26 cellular contexts compared by ENCODE assay signal in genomic region chr3:149382518-149382917, GRCh38. TPM values are rescaled to one million over a fixed set of nuclear protein-coding genes. Genes with fewer than 3 reads are reported as not detected.
DNase-seq lines count a peak whose midpoint lies in the region; ATAC-seq and TF ChIP-seq lines count a peak whose summit lies in the region.
"Had no signal": no experiment of that assay in that cellular context is flagged by ENCODE, and none has a peak within 500 bp of the region (broad histone marks: within the 10 kb centered on the region; RNA-seq: fewer than 3 reads in every experiment).

No MANE protein-coding gene starts in this region.

- H2BK5ac ChIP-seq in IMR-90 (ENCODE audit: low read depth, low read length, poor library complexity, severe bottlenecking), result peak overlapping the region; percentile 97

- H3K27me3 ChIP-seq in IMR-90 (ENCODE audit: control insufficient read depth, insufficient read depth, low read length) (no peaks in the 10 kb centered on the region), ascending aorta (no peaks in the 10 kb centered on the region), skeletal muscle satellite cell (ENCODE audit: control insufficient read depth, insufficient read depth, low read length) (no peaks in the 10 kb centered on the region)
- no peaks in the 10 kb centered on the region for H3K27me3 ChIP-seq in naive thymus-derived CD4-positive, alpha-beta T cell (ENCODE audit: control insufficient read depth in 2 of 2, insufficient read depth in 2 of 2, low read length in 2 of 2)
- H3K27me3 ChIP-seq: colonic mucosa, heart left ventricle, Peyer's patch, testis had no signal

- peak overlapping the region; percentile 25 for H2AFZ ChIP-seq in IMR-90 (replicated peaks; ENCODE audit: low read length, poor library complexity)

- H3K9ac ChIP-seq in IMR-90 (ENCODE audit: low read depth, low read length) (peak overlapping the region; percentile 37; the same call in 1 of the 2 replicates), skeletal muscle satellite cell (ENCODE audit: low read depth, low read length) (peak overlapping the region; percentile 61)

- H3K4me2 ChIP-seq in IMR-90 (ENCODE audit: low read depth, low read length), result peak overlapping the region; percentile 1
- peak overlapping the region; percentile 31 for H3K4me2 ChIP-seq in skeletal muscle satellite cell (ENCODE audit: low read length)

- H2BK120ac ChIP-seq in IMR-90 (ENCODE audit: low read depth, low read length), result peak overlapping the region; percentile 97

- no peaks in the 10 kb centered on the region for H3K9me3 ChIP-seq in IMR-90 (ENCODE audit: control insufficient read depth, insufficient read depth, low read length)
- no peaks in the 10 kb centered on the region for H3K9me3 ChIP-seq in ascending aorta
- no peaks in the 10 kb centered on the region for H3K9me3 ChIP-seq in skeletal muscle satellite cell (replicated peaks; ENCODE audit: low read length)
- H3K9me3 ChIP-seq in naive thymus-derived CD4-positive, alpha-beta T cell (ENCODE audit: control insufficient read depth in 2 of 3, low read length in 3 of 3), result no peaks in the 10 kb centered on the region
- H3K9me3 ChIP-seq: colonic mucosa, heart left ventricle, Peyer's patch, psoas muscle, testis had no signal

- H4K20me1 ChIP-seq in IMR-90 (ENCODE audit: insufficient read depth, low read length), result no peaks in the 10 kb centered on the region; the same call in 1 of the 2 replicates

- H3K14ac ChIP-seq in IMR-90 (replicated peaks; ENCODE audit: low read depth, low read length), result peak overlapping the region; percentile 81

- peak overlapping the region; percentile 98 for H3K18ac ChIP-seq in IMR-90 (ENCODE audit: low read depth, low read length)

- peak overlapping the region; percentile 77 for H3K23ac ChIP-seq in IMR-90 (ENCODE audit: low read depth, low read length)

- in situ Hi-C loops in IMR-90 (cut with MboI; ENCODE audit: low sequenced_read_pairs), result no loop called here

- no peak overlapping the region for H3K4me3 Mint-ChIP-seq in naive thymus-derived CD4-positive, alpha-beta T cell
- H3K4me3 Mint-ChIP-seq in stimulated activated naive B cell treated with anti-CD40 and anti-IgM and Interleukin-4, amounts not matched to agents 10 μg/mL and 1 μg/mL and 100 μg/mL, for 72 hours, result no peak overlapping the region
- H3K4me3 Mint-ChIP-seq: CD8-positive, alpha-beta memory T cell; H9; neural crest cell; stimulated activated memory B cell treated with anti-CD40 and anti-IgM and Interleukin-4, amounts not matched to agents 10 μg/mL and 1 μg/mL and 100 μg/mL, for 72 hours had no signal

- H2BK15ac ChIP-seq in IMR-90 (ENCODE audit: low read depth, low read length), result peak overlapping the region; percentile 86; the same call in 2 of the 3 replicates

- peak overlapping the region; percentile 95 for H4K5ac ChIP-seq in IMR-90 (ENCODE audit: low read depth, low read length)

- H3K4me1 Mint-ChIP-seq in naive thymus-derived CD4-positive, alpha-beta T cell, result peaks cover 0 to 1% (median 0%) of the 10 kb centered on the region in 7 donors
- peaks cover 0 to 3% of the 10 kb centered on the region in 2 donors for H3K4me1 Mint-ChIP-seq in stimulated activated naive B cell treated with anti-CD40 and anti-IgM and Interleukin-4, amounts not matched to agents 10 μg/mL and 1 μg/mL and 100 μg/mL, for 72 hours
- H3K4me1 Mint-ChIP-seq: CD8-positive, alpha-beta memory T cell; stimulated activated memory B cell treated with anti-CD40 and anti-IgM and Interleukin-4, amounts not matched to agents 10 μg/mL and 1 μg/mL and 100 μg/mL, for 72 hours had no signal

- dilution Hi-C loops in IMR-90 (cut with HindIII; ENCODE audit: low sequenced_read_pairs, unreplicated experiment), result no loop called here

- H3K4me1 ChIP-seq in IMR-90 (ENCODE audit: control insufficient read depth, insufficient read depth, low read length) (peaks cover 32% of the 10 kb centered on the region), ascending aorta (peaks cover 3 to 36% of the 10 kb centered on the region in 2 donors), skeletal muscle satellite cell (ENCODE audit: control insufficient read depth, insufficient read depth, low read length) (peaks cover 64% of the 10 kb centered on the region)
- no peaks in the 10 kb centered on the region for H3K4me1 ChIP-seq in naive thymus-derived CD4-positive, alpha-beta T cell (ENCODE audit: control insufficient read depth in 2 of 2, insufficient read depth in 2 of 2, low read length in 2 of 2)

- peak overlapping the region; percentile 99 for H3K4ac ChIP-seq in IMR-90 (ENCODE audit: low read depth, low read length)

- peak overlapping the region; percentile 98 for H2AK5ac ChIP-seq in IMR-90 (ENCODE audit: low read depth, low read length)

- H3K27me3 Mint-ChIP-seq in naive thymus-derived CD4-positive, alpha-beta T cell, result peaks cover 0 to 13% (median 8%) of the 10 kb centered on the region in 5 donors
- H3K27me3 Mint-ChIP-seq in stimulated activated naive B cell treated with anti-CD40 and anti-IgM and Interleukin-4, amounts not matched to agents 10 μg/mL and 1 μg/mL and 100 μg/mL, for 72 hours, result peaks cover 10 to 11% of the 10 kb centered on the region in 2 donors

- H3K56ac ChIP-seq in IMR-90 (ENCODE audit: extremely low read depth, insufficient read depth, low read length), result peak overlapping the region; percentile 42

- WGBS in IMR-90 (ENCODE audit: extremely low coverage in 2 of 2, insufficient read length in 1 of 2), 2 experiments, result no CpG with 5 or more reads among the region's 6 CpGs

- POLR2A ChIA-PET in IMR-90 (lab: Charles Lee; ENCODE audit: unreplicated experiment), result no interaction called here
- POLR2A ChIA-PET in naive thymus-derived CD4-positive, alpha-beta T cell (lab: Charles Lee), result interaction anchor here (0.6 kb wide), 1 partner anchor 184 kb away, joined by 6 read pairs; no protein-coding TSS in a partner anchor

- no peak for TF ChIP-seq RAD21 in IMR-90 (IDR thresholded peaks at IDR 0.05; ENCODE audit: low read length)

- peaks cover 10 to 47% of the 10 kb centered on the region in 2 experiments; a peak in 3 of 4 replicates for H3K79me1 ChIP-seq in IMR-90 (ENCODE audit: low read depth in 1 of 2, low read length in 2 of 2)

- H3K27ac ChIP-seq in IMR-90 (ENCODE audit: insufficient read depth, low read length) (peak overlapping the region; percentile 65), ascending aorta (peak overlapping the region; percentile 16 to 48)
- no peak overlapping the region for H3K27ac ChIP-seq in naive thymus-derived CD4-positive, alpha-beta T cell (ENCODE audit: low read depth, low read length)
- H3K27ac ChIP-seq: colonic mucosa, Peyer's patch, psoas muscle, VCaP had no signal

- peak overlapping the region; percentile 92 for H4K91ac ChIP-seq in IMR-90 (ENCODE audit: insufficient read depth, low read depth, low read length)

- H2AK9ac ChIP-seq in IMR-90 (replicated peaks; ENCODE audit: low read depth, low read length, poor library complexity), result peak overlapping the region; percentile 89

- H3K36me3 Mint-ChIP-seq in naive thymus-derived CD4-positive, alpha-beta T cell, result peaks cover 0 to 7% (median 0%) of the 10 kb centered on the region in 5 donors
- H3K36me3 Mint-ChIP-seq in stimulated activated naive B cell treated with anti-CD40 and anti-IgM and Interleukin-4, amounts not matched to agents 10 μg/mL and 1 μg/mL and 100 μg/mL, for 72 hours, result no peaks in the 10 kb centered on the region
- H3K36me3 Mint-ChIP-seq: CD8-positive, alpha-beta memory T cell; stimulated activated memory B cell treated with anti-CD40 and anti-IgM and Interleukin-4, amounts not matched to agents 10 μg/mL and 1 μg/mL and 100 μg/mL, for 72 hours had no signal

- H3K9me3 Mint-ChIP-seq in naive thymus-derived CD4-positive, alpha-beta T cell, result peaks cover 0 to 22% (median 3%) of the 10 kb centered on the region in 11 donors
- no peaks in the 10 kb centered on the region for H3K9me3 Mint-ChIP-seq in stimulated activated naive B cell treated with anti-CD40 and anti-IgM and Interleukin-4, amounts not matched to agents 10 μg/mL and 1 μg/mL and 100 μg/mL, for 72 hours
- H3K9me3 Mint-ChIP-seq: stimulated activated memory B cell treated with anti-CD40 and anti-IgM and Interleukin-4, amounts not matched to agents 10 μg/mL and 1 μg/mL and 100 μg/mL, for 72 hours had no signal

- DNase-seq in IMR-90 (no peak), ascending aorta (ENCODE audit: low spot score in 2 of 2) (no peak), iris pigment epithelial cell (ENCODE audit: low read depth) (peak; percentile 56), NCI-H2029 (lab: John Stamatoyannopoulos, UW) (no peak)
- DNase-seq in naive thymus-derived CD4-positive, alpha-beta T cell, result no peak
- DNase-seq in stimulated activated naive B cell treated with anti-CD40 and anti-IgM and Interleukin-4, amounts not matched to agents 10 μg/mL and 1 μg/mL and 100 μg/mL, for 72 hours, result no peak
- DNase-seq: activated CD4-positive, alpha-beta T cell treated with anti-CD3 and anti-CD28 coated beads, Interleukin-2, amount 50 U/mL, for 4 hours; CD8-positive, alpha-beta memory T cell; colonic mucosa; DMS79 treated with DMSO at 0.1 percent for 48 hours; H9; NCI-H1105 treated with DMSO at 0.1 percent for 48 hours; NCI-H2081 treated with DMSO at 0.1 percent for 48 hours; NCI-H510A; NK-92 treated with Interleukin-12 subunit alpha and Interleukin-12 subunit beta, amount 100 ng/mL, for 24 hours; Peyer's patch; psoas muscle; small intestine; testis had no signal

- intact Hi-C loops in IMR-90 (cut with micrococcal nuclease) (no loop called here), ascending aorta (cut with DNase I) (no loop called here)
- intact Hi-C loops in naive thymus-derived CD4-positive, alpha-beta T cell (cut with micrococcal nuclease), result no loop called here

- no TSS peak for BruUV-seq in IMR-90 (replicated peaks; lab: Mats Ljungman, UMichigan)

- CTCF ChIA-PET in IMR-90 (lab: Yijun Ruan, JAX), result interaction anchor here (1.5 kb wide), 1 partner anchor 19 kb away, joined by 4 read pairs; no protein-coding TSS in a partner anchor
- CTCF ChIA-PET in naive thymus-derived CD4-positive, alpha-beta T cell (lab: Charles Lee), result no interaction called here

- peak overlapping the region; percentile 97 for H2BK20ac ChIP-seq in IMR-90 (ENCODE audit: low read depth, low read length)

- H3K36me3 ChIP-seq in IMR-90 (ENCODE audit: control insufficient read depth, insufficient read depth, low read length) (no peaks in the 10 kb centered on the region), ascending aorta (no peaks in the 10 kb centered on the region), skeletal muscle satellite cell (ENCODE audit: insufficient read depth, low read length) (no peaks in the 10 kb centered on the region)
- no peaks in the 10 kb centered on the region for H3K36me3 ChIP-seq in naive thymus-derived CD4-positive, alpha-beta T cell (ENCODE audit: control insufficient read depth in 2 of 3, insufficient read depth in 3 of 3, low read length in 3 of 3)
- H3K36me3 ChIP-seq: colonic mucosa, heart left ventricle, Peyer's patch had no signal

- TF ChIP-seq CTCF in IMR-90 (conservative IDR thresholded peaks at IDR 0.05; ENCODE audit: low read depth, low read length) (no peak), ascending aorta (IDR thresholded peaks at IDR 0.05) (no peak)

- peak overlapping the region; percentile 60 to 88 for H4K8ac ChIP-seq in IMR-90 (ENCODE audit: low read depth in 2 of 2, low read length in 2 of 2)

- H3K9me1 ChIP-seq in IMR-90 (ENCODE audit: insufficient read depth, low read length), result peaks cover 45% of the 10 kb centered on the region

- ATAC-seq in IMR-90 (ENCODE audit: low read depth) (no peak), GM19351 (IDR thresholded peaks at IDR 0.05; ENCODE audit: unreplicated experiment) (no peak)
- ATAC-seq in naive thymus-derived CD4-positive, alpha-beta T cell, result no peak
- no peak for ATAC-seq in stimulated activated naive B cell treated with anti-CD40 and anti-IgM and Interleukin-4, amounts not matched to agents 10 μg/mL and 1 μg/mL and 100 μg/mL, for 72 hours (replicated peaks)
- ATAC-seq: heart left ventricle; psoas muscle; stimulated activated memory B cell treated with anti-CD40 and anti-IgM and Interleukin-4, amounts not matched to agents 10 μg/mL and 1 μg/mL and 100 μg/mL, for 72 hours had no signal

- H3K27ac Mint-ChIP-seq in naive thymus-derived CD4-positive, alpha-beta T cell, result no peak overlapping the region
- H3K27ac Mint-ChIP-seq in stimulated activated naive B cell treated with anti-CD40 and anti-IgM and Interleukin-4, amounts not matched to agents 10 μg/mL and 1 μg/mL and 100 μg/mL, for 72 hours, result no peak overlapping the region
- H3K27ac Mint-ChIP-seq: CD8-positive, alpha-beta memory T cell; H9; stimulated activated memory B cell treated with anti-CD40 and anti-IgM and Interleukin-4, amounts not matched to agents 10 μg/mL and 1 μg/mL and 100 μg/mL, for 72 hours had no signal

- TF ChIP-seq POLR2A in IMR-90 (IDR thresholded peaks at IDR 0.05; ENCODE audit: low read depth, low read length), result no peak

- H3K4me3 ChIP-seq in IMR-90 (ENCODE audit: insufficient read depth, low read depth, low read length) (no peak overlapping the region), ascending aorta (no peak overlapping the region), skeletal muscle satellite cell (ENCODE audit: low read length) (peak overlapping the region; percentile 15)
- no peak overlapping the region for H3K4me3 ChIP-seq in naive thymus-derived CD4-positive, alpha-beta T cell (ENCODE audit: low read length)
- H3K4me3 ChIP-seq: colonic mucosa, heart left ventricle, Peyer's patch, psoas muscle, testis had no signal

RNA-seq across cellular contexts. Expression of gene TM4SF1, which starts 5.1 kb away (rescaled TPM):
- total RNA-seq in IMR-90 (2012; rRNA removed) (232 and 366 TPM in 2 replicates), ascending aorta (487 TPM)
- 302 and 364 TPM in 2 replicates for polyA plus RNA-seq in IMR-90 (2012; rRNA removed)
- 212 and 271 TPM in 2 replicates for polyA plus RNA-seq in IMR-90 (2012; cell fraction: cytosol; rRNA removed)
- polyA plus RNA-seq in IMR-90 (2012; cell fraction: nucleus; rRNA removed; ENCODE audit: low replicate concordance), result 340 and 869 TPM in 2 replicates
- total RNA-seq in skeletal muscle satellite cell (2012; rRNA removed), result 279 and 440 TPM in 2 replicates
- total RNA-seq in naive thymus-derived CD4-positive, alpha-beta T cell, result not detected
- not detected for polyA plus RNA-seq in naive thymus-derived CD4-positive, alpha-beta T cell
- total RNA-seq: neural crest cell; T-helper 2 cell treated with Interferon-gamma antibody and Interleukin-4, amounts not matched to agents 100 ng/mL and 5 ng/mL, for 36 hours had no signal
- polyA plus RNA-seq: CD8-positive, alpha-beta memory T cell had no signal

RNA-seq across cellular contexts. Expression of gene TM4SF18, which starts 49.1 kb away (rescaled TPM):
- total RNA-seq in IMR-90 (2012; rRNA removed) (under 0.01 TPM in 1 of 2 replicates, not detected in the other), ascending aorta (6.2 TPM)
- not detected in 2 replicates for polyA plus RNA-seq in IMR-90 (2012; rRNA removed)
- not detected in 2 replicates for polyA plus RNA-seq in IMR-90 (2012; cell fraction: cytosol; rRNA removed)
- not detected in 2 replicates for polyA plus RNA-seq in IMR-90 (2012; cell fraction: nucleus; rRNA removed; ENCODE audit: low replicate concordance)
- total RNA-seq in skeletal muscle satellite cell (2012; rRNA removed), result 0.51 TPM in 1 of 2 replicates, not detected in the other
- not detected for total RNA-seq in naive thymus-derived CD4-positive, alpha-beta T cell
- not detected for polyA plus RNA-seq in naive thymus-derived CD4-positive, alpha-beta T cell
- total RNA-seq: CD8-positive, alpha-beta memory T cell; neural crest cell; T-helper 2 cell treated with Interferon-gamma antibody and Interleukin-4, amounts not matched to agents 100 ng/mL and 5 ng/mL, for 36 hours had no signal
- polyA plus RNA-seq: CD8-positive, alpha-beta memory T cell had no signal

Comparison
In these comparisons a context has a peak if more than half of its experiments do, and no peak if none do; other contexts are left out.
1. RNA of gene TM4SF1, which starts 5.1 kb away (total RNA-seq): 487 TPM in ascending aorta (single experiment) and 232 to 366 TPM in IMR-90; not detected in naive thymus-derived CD4-positive, alpha-beta T cell; every median in the first group is over 100 times any median in the second.